In genomic region chr1:241533375-241534115, GRCh38 we compare ENCODE assay signal across 12 cellular contexts. TPM values are rescaled to one million over a fixed set of nuclear protein-coding genes. Genes with fewer than 3 reads are reported as not detected.
DNase-seq lines count a peak whose midpoint lies in the region; ATAC-seq and TF ChIP-seq lines count a peak whose summit lies in the region.
"Had no signal": no experiment of that assay in that cellular context is flagged by ENCODE, and none has a peak within 500 bp of the region (broad histone marks: within the 10 kb centered on the region; RNA-seq: fewer than 3 reads in every experiment).

No MANE protein-coding gene starts in this region.

- BruUV-seq in Caco-2 (replicated peaks; lab: Mats Ljungman, UMichigan): no TSS peak

- POLR2A ChIA-PET in Caco-2 (lab: Charles Lee): no interaction called here

- peaks cover 16% of the 10 kb centered on the region for H3K27me3 Mint-ChIP-seq in T-helper 2 cell treated with Interferon-gamma antibody and Interleukin-4, amounts not matched to agents 5 μg/mL and 100 μg/mL, for 36 hours (ENCODE audit: low read depth)
- peaks cover 11% of the 10 kb centered on the region for H3K27me3 Mint-ChIP-seq in Caco-2 (ENCODE audit: insufficient read depth, unreplicated experiment)

- intact Hi-C loops in Caco-2 (cut with micrococcal nuclease; ENCODE audit: unreplicated experiment): no loop called here

- H3K4me1 Mint-ChIP-seq in T-helper 2 cell treated with Interferon-gamma antibody and Interleukin-4, amounts not matched to agents 5 μg/mL and 100 μg/mL, for 36 hours (ENCODE audit: low read depth): peaks cover 17% of the 10 kb centered on the region
- peaks cover 13% of the 10 kb centered on the region for H3K4me1 Mint-ChIP-seq in Caco-2 (ENCODE audit: low read depth, unreplicated experiment)

- ATAC-seq in GM21447 (IDR thresholded peaks at IDR 0.05; ENCODE audit: unreplicated experiment) (peak; percentile 50), HG03469 (IDR thresholded peaks at IDR 0.05; ENCODE audit: unreplicated experiment) (peak; percentile 23)
- ATAC-seq: gastrocnemius medialis had no signal

- no peaks in the 10 kb centered on the region for H3K36me3 ChIP-seq in Caco-2 (ENCODE audit: control insufficient read depth, insufficient read depth, low read length)
- H3K36me3 ChIP-seq: gastrocnemius medialis, neutrophil had no signal

- H3K4me1 ChIP-seq in Caco-2: no peaks in the 10 kb centered on the region

- H3K9me3 Mint-ChIP-seq in T-helper 2 cell treated with Interferon-gamma antibody and Interleukin-4, amounts not matched to agents 5 μg/mL and 100 μg/mL, for 36 hours: no peaks in the 10 kb centered on the region
- H3K9me3 Mint-ChIP-seq in Caco-2 (ENCODE audit: unreplicated experiment): no peaks in the 10 kb centered on the region

- TF ChIP-seq CTCF in GM12865 (IDR thresholded peaks at IDR 0.05; ENCODE audit: insufficient read depth, low read depth, low read length, missing control alignments): no peak
- no peak for TF ChIP-seq CTCF in Caco-2 (IDR thresholded peaks at IDR 0.05; ENCODE audit: insufficient read depth in 1 of 2, low read depth in 1 of 2, low read length in 1 of 2, severe bottlenecking in 1 of 2, unreplicated experiment in 1 of 2)

- H3K4me3 ChIP-seq in GM12865 (ENCODE audit: low read depth, low read length) (peak overlapping the region; percentile 68), Caco-2 (ENCODE audit: low read depth, low read length) (no peak overlapping the region)
- H3K4me3 ChIP-seq: gastrocnemius medialis had no signal

- CTCF ChIA-PET in Caco-2 (lab: Charles Lee): interaction anchor here (0.7 to 1.4 kb wide), 2 partner anchors 13 to 77 kb away, joined by 3 to 4 read pairs; no protein-coding TSS in a partner anchor

- no peaks in the 10 kb centered on the region for H3K27me3 ChIP-seq in Caco-2 (replicated peaks; ENCODE audit: control insufficient read depth, insufficient read depth, low read length)
- H3K27me3 ChIP-seq: gastrocnemius medialis, neutrophil had no signal

- DNase-seq in GM12865 (ENCODE audit: low read depth) (peak; percentile 52), foreskin melanocyte (peak; percentile 31), caudate nucleus (lab: John Stamatoyannopoulos, UW) (no peak), SHP77 (lab: John Stamatoyannopoulos, UW) (no peak), Caco-2 (no peak)
- DNase-seq in T-helper 2 cell treated with Interferon-gamma antibody and Interleukin-4, amounts not matched to agents 5 μg/mL and 100 μg/mL, for 36 hours (ENCODE audit: low spot score): no peak
- DNase-seq: amniotic stem cell, gastrocnemius medialis had no signal

- no peak overlapping the region for H3K27ac ChIP-seq in caudate nucleus (ENCODE audit: low read depth, low read length)
- H3K27ac ChIP-seq: gastrocnemius medialis, neutrophil had no signal

- no peaks in the 10 kb centered on the region for H3K9me3 ChIP-seq in Caco-2
- H3K9me3 ChIP-seq: gastrocnemius medialis, neutrophil had no signal

- H3K4me3 Mint-ChIP-seq in T-helper 2 cell treated with Interferon-gamma antibody and Interleukin-4, amounts not matched to agents 5 μg/mL and 100 μg/mL, for 36 hours: no peak overlapping the region
- H3K4me3 Mint-ChIP-seq in Caco-2 (ENCODE audit: unreplicated experiment): no peak overlapping the region

- no peak overlapping the region for H3K27ac Mint-ChIP-seq in T-helper 2 cell treated with Interferon-gamma antibody and Interleukin-4, amounts not matched to agents 5 μg/mL and 100 μg/mL, for 36 hours
- H3K27ac Mint-ChIP-seq in Caco-2 (ENCODE audit: unreplicated experiment): no peak overlapping the region

- no peaks in the 10 kb centered on the region for H3K36me3 Mint-ChIP-seq in T-helper 2 cell treated with Interferon-gamma antibody and Interleukin-4, amounts not matched to agents 5 μg/mL and 100 μg/mL, for 36 hours (ENCODE audit: low read depth)
- peaks cover 6% of the 10 kb centered on the region for H3K36me3 Mint-ChIP-seq in Caco-2 (ENCODE audit: insufficient read depth, unreplicated experiment)

RNA-seq across cellular contexts. Expression of gene KMO, which starts 1.4 kb away (rescaled TPM):
- total RNA-seq in Caco-2 (2022): not detected in 2 replicates
- total RNA-seq: T-helper 2 cell treated with Interferon-gamma antibody and Interleukin-4, amounts not matched to agents 100 ng/mL and 5 ng/mL, for 36 hours had no signal

RNA-seq across cellular contexts. Expression of gene FH, which starts 14.0 kb away (rescaled TPM):
- 105 and 108 TPM in 2 replicates for total RNA-seq in Caco-2 (2022)

Comparison
In these comparisons a context has a peak if more than half of its experiments do, and no peak if none do; other contexts are left out.
1. DNase-seq: peak in GM12865 (single experiment) and foreskin melanocyte (single experiment); none in caudate nucleus (0 of 61), SHP77 (0 of 2), T-helper 2 cell treated with Interferon-gamma antibody and Interleukin-4, amounts not matched to agents 5 μg/mL and 100 μg/mL, for 36 hours (single experiment) and Caco-2 (0 of 2).